In genomic region chr4:185165605-185166063, GRCh38 we compare ENCODE assay signal across 9 cellular contexts.
DNase-seq lines count a peak whose midpoint lies in the region; ATAC-seq and TF ChIP-seq lines count a peak whose summit lies in the region.
"Had no signal": no experiment of that assay in that cellular context is flagged by ENCODE, and none has a peak within 500 bp of the region (broad histone marks: within the 10 kb centered on the region; RNA-seq: fewer than 3 reads in every experiment).

No MANE protein-coding gene starts in this region.

- H3K4me1 Mint-ChIP-seq in nephron progenitor cell, result peaks cover 9% of the 10 kb centered on the region

- peaks cover 46% of the 10 kb centered on the region for H3K36me3 Mint-ChIP-seq in nephron progenitor cell (ENCODE audit: low read depth)

- DNase-seq in DMS 273 (lab: John Stamatoyannopoulos, UW; ENCODE audit: unreplicated experiment) (peak; percentile 60), astrocyte of the cerebellum (ENCODE audit: low read depth) (peak; percentile 81), nephron progenitor cell (no peak), cerebellar cortex (ENCODE audit: low spot score) (no peak), NCI-H446 treated with DMSO at 0.1 percent for 48 hours (lab: John Stamatoyannopoulos, UW) (no peak), NCI-H345 treated with DMSO at 0.1 percent for 48 hours (lab: John Stamatoyannopoulos, UW; ENCODE audit: unreplicated experiment) (no peak)
- DNase-seq: upper lobe of left lung had no signal

- H3K4me3 Mint-ChIP-seq in nephron progenitor cell, result no peak overlapping the region

- no peak for TF ChIP-seq CTCF in astrocyte of the cerebellum (IDR thresholded peaks at IDR 0.05; ENCODE audit: low read depth, low read length, missing control alignments)
- TF ChIP-seq CTCF in nephron progenitor cell (IDR thresholded peaks at IDR 0.05), result no peak

- in situ Hi-C loops in astrocyte of the cerebellum (cut with HindIII; ENCODE audit: low sequenced_read_pairs), result no loop called here

- H3K9me3 Mint-ChIP-seq in nephron progenitor cell, result peaks cover 10% of the 10 kb centered on the region

- no peaks in the 10 kb centered on the region for H3K27me3 Mint-ChIP-seq in nephron progenitor cell (ENCODE audit: low read depth, poor library complexity)

- H3K4me3 ChIP-seq in astrocyte of the cerebellum (ENCODE audit: low read depth, low read length), result no peak overlapping the region
- H3K4me3 ChIP-seq: upper lobe of left lung had no signal

- peak; percentile 98 for ATAC-seq in GM19395 (IDR thresholded peaks at IDR 0.05; ENCODE audit: unreplicated experiment)
- ATAC-seq in HG03342 (IDR thresholded peaks at IDR 0.05; ENCODE audit: unreplicated experiment), result peak; percentile 94

- no peak overlapping the region for H3K27ac Mint-ChIP-seq in nephron progenitor cell

Comparison
In these comparisons a context has a peak if more than half of its experiments do, and no peak if none do; other contexts are left out.
1. DNase-seq: peak in DMS 273 (single experiment) and astrocyte of the cerebellum (single experiment); none in nephron progenitor cell (single experiment), cerebellar cortex (single experiment), NCI-H446 treated with DMSO at 0.1 percent for 48 hours (single experiment) and NCI-H345 treated with DMSO at 0.1 percent for 48 hours (single experiment).